ENCODE assay signal across 1 cellular context in genomic region chr6:43436577-43437282, GRCh38.
TF ChIP-seq lines count a peak whose summit lies in the region.

No MANE protein-coding gene starts in this region.

TF ChIP-seq in HepG2, 621 proteins besides CTCF, POLR2A, EP300 and RAD21 (continued from another document and continues in another):
- TF ChIP-seq TRIM24 (CRISPR knock-in tag; IDR thresholded peaks at IDR 0.05) (no peak), DR1 (CRISPR knock-in tag; IDR thresholded peaks at IDR 0.05) (no peak), ZNF432 (CRISPR knock-in tag; IDR thresholded peaks at IDR 0.05; ENCODE audit: borderline replicate concordance) (no peak), SIN3B (IDR thresholded peaks at IDR 0.05; ENCODE audit: low read length) (0 out of 2 replicates have a peak, but pooled peaks have one; percentile 25), ATF4 (CRISPR knock-in tag; IDR thresholded peaks at IDR 0.05) (no peak), CREM (IDR thresholded peaks at IDR 0.05) (peak; percentile 63; the same call in 1 of the 2 replicates), CREM (CRISPR knock-in tag; IDR thresholded peaks at IDR 0.05) (no peak), KLF16 (CRISPR knock-in tag; IDR thresholded peaks at IDR 0.05) (peak in 1 of 2 experiments; percentile 47; a peak in 1 of 4 replicates), CERS6 (CRISPR knock-in tag; IDR thresholded peaks at IDR 0.05) (no peak), GTF3A (CRISPR knock-in tag; conservative IDR thresholded peaks at IDR 0.05) (no peak), ZKSCAN1 (IDR thresholded peaks at IDR 0.05; ENCODE audit: low read length) (no peak), PHB2 (IDR thresholded peaks at IDR 0.05; ENCODE audit: partially characterized antibody) (no peak), ZNF431 (CRISPR knock-in tag; IDR thresholded peaks at IDR 0.05; ENCODE audit: borderline replicate concordance, low read depth) (peak; percentile 49; the same call in 1 of the 2 replicates), IKZF1 (IDR thresholded peaks at IDR 0.05) (no peak), KAT8 (CRISPR knock-in tag; IDR thresholded peaks at IDR 0.05) (peak; percentile 84), CEBPB (IDR thresholded peaks at IDR 0.05; ENCODE audit: borderline replicate concordance, low read depth, low read length) (no peak), RFX5 (IDR thresholded peaks at IDR 0.05; ENCODE audit: low read depth, low read length) (no peak), ZNF605 (CRISPR knock-in tag; IDR thresholded peaks at IDR 0.05) (peak; percentile 94), PLRG1 (conservative IDR thresholded peaks at IDR 0.05) (no peak), ZNF703 (CRISPR knock-in tag; IDR thresholded peaks at IDR 0.05; ENCODE audit: borderline replicate concordance) (no peak), ZNF792 (CRISPR knock-in tag; IDR thresholded peaks at IDR 0.05) (peak; percentile 87), E2F5 (CRISPR knock-in tag; conservative IDR thresholded peaks at IDR 0.05) (no peak), SETDB1 (CRISPR knock-in tag; IDR thresholded peaks at IDR 0.05; ENCODE audit: borderline replicate concordance) (no peak), TFE3 (CRISPR knock-in tag; IDR thresholded peaks at IDR 0.05) (peak; percentile 49; the same call in 1 of the 2 replicates), KLF9 (CRISPR knock-in tag; IDR thresholded peaks at IDR 0.05; ENCODE audit: low read depth) (no peak), ZNF746 (CRISPR knock-in tag; IDR thresholded peaks at IDR 0.05) (peak; percentile 43; the same call in 1 of the 2 replicates), BATF2 (CRISPR knock-in tag; IDR thresholded peaks at IDR 0.05) (no peak), ZNF569 (CRISPR knock-in tag; IDR thresholded peaks at IDR 0.05; ENCODE audit: borderline replicate concordance) (no peak), SIX4 (CRISPR knock-in tag; IDR thresholded peaks at IDR 0.05) (peak; percentile 37), BCL6 (CRISPR knock-in tag; IDR thresholded peaks at IDR 0.05) (peak; percentile 87), GRHL1 (CRISPR knock-in tag; conservative IDR thresholded peaks at IDR 0.05) (no peak), ZBTB1 (CRISPR knock-in tag; IDR thresholded peaks at IDR 0.05; ENCODE audit: borderline replicate concordance) (no peak), SRSF1 (optimal IDR thresholded peaks at IDR 0.05; ENCODE audit: low read depth, low read length) (no peak), SOX5 (CRISPR knock-in tag; IDR thresholded peaks at IDR 0.05; ENCODE audit: borderline replicate concordance) (peak; percentile 99), DZIP1 (CRISPR knock-in tag; IDR thresholded peaks at IDR 0.05) (no peak), SNAPC5 (CRISPR knock-in tag; IDR thresholded peaks at IDR 0.05; ENCODE audit: borderline replicate concordance) (no peak), RCOR2 (CRISPR knock-in tag; IDR thresholded peaks at IDR 0.05) (peak; percentile 73; the same call in 1 of the 2 replicates), ISX (CRISPR knock-in tag; conservative IDR thresholded peaks at IDR 0.05) (no peak; the same call in 1 of the 2 replicates), NR2F2 (IDR thresholded peaks at IDR 0.05; ENCODE audit: borderline replicate concordance, low read depth) (peak; percentile 94), PAX8 (CRISPR knock-in tag; IDR thresholded peaks at IDR 0.05; ENCODE audit: borderline replicate concordance) (no peak), ZNF274 (CRISPR knock-in tag; IDR thresholded peaks at IDR 0.05) (no peak), ZUFSP (CRISPR knock-in tag; IDR thresholded peaks at IDR 0.05; ENCODE audit: borderline replicate concordance) (no peak), ZNF367 (CRISPR knock-in tag; IDR thresholded peaks at IDR 0.05; ENCODE audit: borderline replicate concordance) (no peak), ZNF589 (CRISPR knock-in tag; conservative IDR thresholded peaks at IDR 0.05) (no peak), DNMT1 (CRISPR knock-in tag; IDR thresholded peaks at IDR 0.05) (no peak), SPEN (CRISPR knock-in tag; IDR thresholded peaks at IDR 0.05; ENCODE audit: low read depth) (peak; percentile 71; the same call in 1 of the 2 replicates), RARG (CRISPR knock-in tag; IDR thresholded peaks at IDR 0.05; ENCODE audit: low read depth) (no peak), SRSF9 (IDR thresholded peaks at IDR 0.05; ENCODE audit: borderline replicate concordance, insufficient read depth, low read depth, low read length, poor library complexity, severe bottlenecking) (no peak), ZNF24 (IDR thresholded peaks at IDR 0.05) (no peak), PATZ1 (CRISPR knock-in tag; IDR thresholded peaks at IDR 0.05) (peak; percentile 75), BCL3 (CRISPR knock-in tag; IDR thresholded peaks at IDR 0.05) (no peak), GABPB1 (CRISPR knock-in tag; IDR thresholded peaks at IDR 0.05) (no peak), SIN3A (IDR thresholded peaks at IDR 0.05; ENCODE audit: borderline replicate concordance, low read depth, low read length) (no peak), FOXJ3 (CRISPR knock-in tag; IDR thresholded peaks at IDR 0.05; ENCODE audit: borderline replicate concordance) (peak; percentile 33; the same call in 1 of the 2 replicates), SRF (IDR thresholded peaks at IDR 0.05; ENCODE audit: low read depth, low read length) (peak; percentile 59; the same call in 1 of the 2 replicates)
